ENCODE assay signal across 8 cellular contexts in the genomic region with DNA sequence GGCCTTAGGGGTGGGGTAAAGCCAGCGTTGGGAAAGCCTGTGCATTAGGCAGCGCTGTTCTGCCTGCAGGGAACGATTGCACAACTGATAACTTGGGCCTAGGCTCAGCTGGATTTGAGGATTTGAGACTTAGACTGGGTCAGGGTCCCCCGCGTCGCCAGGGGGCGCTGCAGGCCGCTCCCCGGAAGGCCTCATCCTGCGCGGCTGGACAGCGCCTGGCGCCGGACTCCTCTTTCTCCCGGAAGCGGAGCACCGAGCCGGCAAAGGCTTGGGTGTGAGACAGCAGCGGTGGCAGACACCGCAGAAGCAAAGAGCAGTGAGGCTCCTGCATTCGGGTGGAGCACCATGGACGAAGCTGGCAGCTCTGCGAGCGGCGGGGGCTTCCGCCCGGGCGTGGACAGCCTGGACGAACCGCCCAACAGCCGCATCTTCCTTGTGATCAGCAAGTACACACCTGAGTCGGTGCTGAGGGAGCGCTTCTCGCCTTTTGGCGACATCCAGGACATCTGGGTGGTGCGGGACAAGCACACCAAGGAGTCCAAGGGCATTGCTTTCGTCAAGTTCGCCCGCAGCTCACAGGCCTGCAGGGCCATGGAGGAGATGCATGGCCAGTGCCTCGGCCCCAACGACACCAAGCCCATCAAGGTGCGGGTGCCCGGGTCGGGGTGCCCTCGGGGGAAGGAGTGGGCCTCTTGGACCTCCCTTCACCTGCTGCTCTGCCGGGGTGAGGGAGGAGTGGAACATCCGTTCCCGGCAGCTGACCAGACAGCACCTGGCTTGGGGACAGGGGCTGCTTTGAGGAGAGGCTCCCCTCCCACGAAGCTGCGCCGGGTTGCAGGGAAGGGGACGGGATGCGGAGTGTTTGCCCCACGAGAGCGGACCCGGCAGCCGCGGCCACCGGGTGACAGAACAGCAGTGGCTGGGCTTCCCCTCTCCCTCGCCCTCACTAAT. TPM values are rescaled to one million over a fixed set of nuclear protein-coding genes. Genes with fewer than 3 reads are reported as not detected.
DNase-seq lines count a peak whose midpoint lies in the region; ATAC-seq and TF ChIP-seq lines count a peak whose summit lies in the region.

Gene RBM45, plus strand, starts transcription at position 236 of the 951 bp plus-strand sequence. Its CDS starts 110 bp downstream, at position 346.

- peak in 2 of 4 donors; percentile 46 to 78 for TF ChIP-seq POLR2A in upper lobe of left lung (IDR thresholded peaks at IDR 0.05)

- H3K9me3 ChIP-seq in upper lobe of left lung: no peaks in the 10 kb centered on the region

- TF ChIP-seq CTCF in GM12873 (IDR thresholded peaks at IDR 0.05; ENCODE audit: insufficient read depth, low read depth, low read length, missing control alignments) (peak; percentile 98), upper lobe of left lung (IDR thresholded peaks at IDR 0.05) (peak; percentile 95 to 98 (median 98))

- H3K4me1 ChIP-seq in upper lobe of left lung: peaks cover 4 to 25% (median 14%) of the 10 kb centered on the region in 4 donors

- WGBS in upper lobe of left lung, 2 donors: 0 to 1% methylated on average over 9 to 36 of the region's 60 CpGs

- intact Hi-C loops in cardiac septum (cut with DNase I): loop anchor here (5.0 kb wide), 3 partner anchors 80 to 300 kb away; partner anchors contain the start of gene OSBPL6

- ATAC-seq in HG02678 (IDR thresholded peaks at IDR 0.05; ENCODE audit: unreplicated experiment) (peak; percentile 91), upper lobe of left lung (ENCODE audit: low FRiP score in 2 of 2) (peak; percentile 99)

- no peak for TF ChIP-seq EP300 in upper lobe of left lung (IDR thresholded peaks at IDR 0.05)

- no peaks in the 10 kb centered on the region for H3K27me3 ChIP-seq in upper lobe of left lung

- H3K36me3 ChIP-seq in upper lobe of left lung: peaks cover 0 to 8% (median 0%) of the 10 kb centered on the region in 4 donors

- peak within 1 kb of the TSS; percentile 62 to 83 (median 74) for H3K27ac ChIP-seq in upper lobe of left lung

- peak within 1 kb of the TSS; percentile 55 to 92 (median 74) for H3K4me3 ChIP-seq in upper lobe of left lung

- peak; percentile 84 for DNase-seq in NCI-H1105 treated with DMSO at 0.1 percent for 48 hours (lab: John Stamatoyannopoulos, UW)
- peak; percentile 63 to 84 for DNase-seq in SW 1271 (lab: John Stamatoyannopoulos, UW)
- DNase-seq in activated naive CD8-positive, alpha-beta T cell treated with anti-CD3 and anti-CD28 coated beads, Interleukin-2, amount 50 U/mL, for 16 hours (ENCODE audit: low read depth, low spot score): peak; percentile 59
- DNase-seq in cardiac septum (ENCODE audit: low spot score): peak; percentile 94
- DNase-seq in pons (ENCODE audit: low spot score): peak; percentile 80
- DNase-seq in upper lobe of left lung: peak; percentile 94 to 99

RNA-seq across cellular contexts. Expression of gene RBM45, which starts in this region (rescaled TPM):
- total RNA-seq in cardiac septum (5.2 TPM), upper lobe of left lung (10 to 100 TPM in 4 of 6 donors, 1 to 10 TPM in 2; 7.5 to 38.8 (median 12.4) TPM)

Comparison
In these comparisons a context has a peak if more than half of its experiments do, and no peak if none do; other contexts are left out.
1. Peak in every context shown above with its lines: DNase-seq, ATAC-seq, H3K4me3 ChIP-seq and H3K27ac ChIP-seq.